2 cellular contexts compared by ENCODE assay signal in genomic region chr6:81876977-81877376, GRCh38.
TF ChIP-seq lines count a peak whose summit lies in the region.

No MANE protein-coding gene starts in this region.

TF ChIP-seq in IMR-90, 13 proteins besides CTCF, POLR2A, EP300 and RAD21 (continued from another document):
- TF ChIP-seq ELK1 (IDR thresholded peaks at IDR 0.05; ENCODE audit: borderline replicate concordance, low read depth, low read length) (no peak), MXI1 (IDR thresholded peaks at IDR 0.05; ENCODE audit: borderline replicate concordance, low read depth, low read length) (no peak), SMC3 (IDR thresholded peaks at IDR 0.05; ENCODE audit: low read depth, low read length) (no peak), CHD1 (IDR thresholded peaks at IDR 0.05; ENCODE audit: low read depth, low read length) (no peak)

TF ChIP-seq in SK-N-SH treated with all-trans-retinoic acid at 6 μM for 48 hours, 23 proteins besides CTCF, POLR2A, EP300 and RAD21 (continued from another document):
- no peak for TF ChIP-seq POU6F1 (CRISPR knock-in tag; IDR thresholded peaks at IDR 0.05; ENCODE audit: borderline replicate concordance, low read depth)
- no peak for TF ChIP-seq ZNF565 (CRISPR knock-in tag; conservative IDR thresholded peaks at IDR 0.05; ENCODE audit: low read depth)
- no peak for TF ChIP-seq CSDC2 (CRISPR knock-in tag; IDR thresholded peaks at IDR 0.05)
